18 cellular contexts compared by ENCODE assay signal in the genomic region with DNA sequence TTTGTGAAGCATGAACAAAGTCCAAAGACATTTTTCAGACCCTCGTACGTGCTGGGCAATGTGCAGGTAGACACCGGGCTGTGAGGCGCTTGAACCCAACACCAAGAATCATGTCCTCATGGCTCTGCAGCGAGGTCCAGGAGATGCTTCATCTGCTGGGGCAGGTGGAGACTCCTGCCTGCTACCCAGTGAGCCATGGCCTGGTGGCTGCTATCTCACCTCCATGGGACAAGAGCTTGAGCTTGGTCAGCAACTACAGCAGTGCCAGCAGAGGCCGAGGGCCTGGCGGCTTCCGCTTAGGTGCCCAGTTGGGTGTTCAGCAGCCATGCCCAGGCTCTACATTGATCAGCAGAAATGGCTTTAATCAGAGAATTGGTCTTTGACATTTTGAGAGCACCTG.
A peak's percentile ranks its signal among the peaks of the same experiment; 100 is the strongest.
DNase-seq lines count a peak whose midpoint lies in the region; TF ChIP-seq lines count a peak whose summit lies in the region.
"Had no signal": no experiment of that assay in that cellular context is flagged by ENCODE, and none has a peak within 500 bp of the region (broad histone marks: within the 10 kb centered on the region; RNA-seq: fewer than 3 reads in every experiment).

No MANE protein-coding gene starts in this region.

- no peak overlapping the region for H3K4me3 ChIP-seq in testis

- no peaks in the 10 kb centered on the region for H3K36me3 ChIP-seq in testis (ENCODE audit: low read depth, missing control alignments)

- H4K5ac ChIP-seq in H9 (ENCODE audit: insufficient read length, low read depth, low read length), result no peak overlapping the region

- H3K56ac ChIP-seq in H9 (ENCODE audit: insufficient read length, low read depth, low read length), result no peak overlapping the region

- no peak overlapping the region for H3K4ac ChIP-seq in H9 (ENCODE audit: low read depth, low read length)

- H4K91ac ChIP-seq in H9 (ENCODE audit: insufficient read length, low read depth, low read length), result no peak overlapping the region

- peaks cover 4% of the 10 kb centered on the region in 2 experiments; a peak in 3 of 4 replicates for H3K4me1 Mint-ChIP-seq in H9
- H3K4me1 Mint-ChIP-seq: CD4-positive, CD25-positive, alpha-beta regulatory T cell had no signal

- H3K23me2 ChIP-seq in H9 (ENCODE audit: insufficient read length, low read depth, low read length, poor library complexity, severe bottlenecking), result no peaks in the 10 kb centered on the region

- H3K27me3 Mint-ChIP-seq in H9 (ENCODE audit: low read depth), result no peaks in the 10 kb centered on the region
- H3K27me3 Mint-ChIP-seq: CD4-positive, CD25-positive, alpha-beta regulatory T cell had no signal

- no peak for TF ChIP-seq POLR2A in testis (IDR thresholded peaks at IDR 0.05)

- H2BK20ac ChIP-seq in H9 (ENCODE audit: low read depth, low read length, poor library complexity, severe bottlenecking), result no peak overlapping the region

- intact Hi-C loops in testis (cut with DNase I; ENCODE audit: low total_unique reads), result no loop called here

- H3K4me1 ChIP-seq in H9 (ENCODE audit: insufficient read depth, low read length), result no peaks in the 10 kb centered on the region
- H3K4me1 ChIP-seq in testis, result peaks cover 9% of the 10 kb centered on the region
- H3K4me1 ChIP-seq: Caco-2 had no signal

- H3K23ac ChIP-seq in H9 (ENCODE audit: insufficient read length, low read depth, low read length), result no peak overlapping the region

- no peaks in the 10 kb centered on the region; a peak in 1 of 5 replicates for H3K9me3 Mint-ChIP-seq in H9
- H3K9me3 Mint-ChIP-seq: CD4-positive, CD25-positive, alpha-beta regulatory T cell had no signal

- no peak overlapping the region for H2AFZ ChIP-seq in H9 (ENCODE audit: low read length)

- no peak overlapping the region for H2BK15ac ChIP-seq in H9 (ENCODE audit: low read depth, low read length)

- H3K18ac ChIP-seq in H9 (ENCODE audit: insufficient read length, low read depth, low read length), result no peak overlapping the region

- DNase-seq in activated effector memory CD4-positive, alpha-beta T cell treated with anti-CD3 and anti-CD28 coated beads, Interleukin-2, amount 50 U/mL, for 16 hours, result peak; percentile 45
- no peak for DNase-seq in activated effector memory CD4-positive, alpha-beta T cell treated with Interleukin-2 at 50 U/mL for 16 hours
- DNase-seq in H9 (peak; percentile 15), mesenteric fat pad (ENCODE audit: low spot score) (peak; percentile 80), anterior cingulate cortex (lab: John Stamatoyannopoulos, UW) (no peak), testis (no peak)
- DNase-seq in stimulated activated CD8-positive, alpha-beta memory T cell treated with anti-CD3 and anti-CD28 coated beads, Interleukin-4, amount 100 ng/mL, for 48 hours, result peak; percentile 7
- DNase-seq: CD4-positive, CD25-positive, alpha-beta regulatory T cell; DMS153; H7; KG1; NCI-H1436; NCI-H2029; NCI-H2171; NCI-H446; NCI-H748 treated with DMSO at 0.1 percent for 48 hours; PC-3 had no signal

- H4K8ac ChIP-seq in H9 (replicated peaks; ENCODE audit: insufficient read length, low read depth, low read length), result no peak overlapping the region

- no peak overlapping the region for H3K27ac Mint-ChIP-seq in H9
- H3K27ac Mint-ChIP-seq: CD4-positive, CD25-positive, alpha-beta regulatory T cell had no signal

- H3K4me2 ChIP-seq in H9 (ENCODE audit: insufficient read depth, insufficient read length, low read length), result no peak overlapping the region

- no peak overlapping the region for H3K4me3 Mint-ChIP-seq in H9
- H3K4me3 Mint-ChIP-seq: CD4-positive, CD25-positive, alpha-beta regulatory T cell had no signal

- no peaks in the 10 kb centered on the region for H3K36me3 Mint-ChIP-seq in H9 (ENCODE audit: insufficient read depth in 1 of 3, low read depth in 3 of 3)
- H3K36me3 Mint-ChIP-seq: CD4-positive, CD25-positive, alpha-beta regulatory T cell had no signal

- TF ChIP-seq CTCF in H9 (conservative IDR thresholded peaks at IDR 0.05), result no peak
- no peak for TF ChIP-seq CTCF in testis (IDR thresholded peaks at IDR 0.05)

- no peak overlapping the region for H3T11ph ChIP-seq in H9 (ENCODE audit: low read length)

- H2BK5ac ChIP-seq in H9 (ENCODE audit: insufficient read length, low read length), result no peak overlapping the region

- no peaks in the 10 kb centered on the region for H3K79me1 ChIP-seq in H9 (ENCODE audit: insufficient read depth, low read depth, low read length, poor library complexity, severe bottlenecking)

- no peaks in the 10 kb centered on the region for H3K79me2 ChIP-seq in H9 (ENCODE audit: insufficient read depth, low read length)

- H3K27ac ChIP-seq in H9 (ENCODE audit: insufficient read length, low read depth, low read length) (no peak overlapping the region), testis (no peak overlapping the region)

- H3K14ac ChIP-seq in H9 (ENCODE audit: insufficient read depth, low read length), result no peak overlapping the region; the same call in 1 of the 2 replicates

- H2AK5ac ChIP-seq in H9 (ENCODE audit: insufficient read length, low read length), result no peak overlapping the region

- H3K9me3 ChIP-seq in H9 (ENCODE audit: control insufficient read depth, low read depth, low read length) (no peaks in the 10 kb centered on the region), testis (no peaks in the 10 kb centered on the region)
- H3K9me3 ChIP-seq: Caco-2 had no signal

- no peak overlapping the region for H3K9ac ChIP-seq in H9 (ENCODE audit: extremely low read depth, insufficient read length, low read length)

- H3K27me3 ChIP-seq in H9 (ENCODE audit: insufficient read depth, low read length), result no peaks in the 10 kb centered on the region
- H3K27me3 ChIP-seq in testis, result no peaks in the 10 kb centered on the region

- H4K20me1 ChIP-seq in H9 (ENCODE audit: control insufficient read depth, insufficient read depth, insufficient read length), result no peaks in the 10 kb centered on the region

- WGBS in H9 (ENCODE audit: extremely low coverage, insufficient read length, low lambda C conversion rate), result no CpG with 5 or more reads among the region's 8 CpGs
- 90 to 98% methylated on average over 8 of the region's 8 CpGs for WGBS in testis, 2 donors

- H2BK120ac ChIP-seq in H9 (ENCODE audit: low read depth, low read length, poor library complexity, severe bottlenecking), result no peak overlapping the region

- H2BK12ac ChIP-seq in H9 (ENCODE audit: insufficient read length, low read depth, low read length), result no peak overlapping the region

Comparison
In these comparisons a context has a peak if more than half of its experiments do, and no peak if none do; other contexts are left out.
1. DNase-seq: peak in activated effector memory CD4-positive, alpha-beta T cell treated with anti-CD3 and anti-CD28 coated beads, Interleukin-2, amount 50 U/mL, for 16 hours (single experiment), H9 (single experiment), mesenteric fat pad (single experiment) and stimulated activated CD8-positive, alpha-beta memory T cell treated with anti-CD3 and anti-CD28 coated beads, Interleukin-4, amount 100 ng/mL, for 48 hours (single experiment); none in activated effector memory CD4-positive, alpha-beta T cell treated with Interleukin-2 at 50 U/mL for 16 hours (single experiment), anterior cingulate cortex (0 of 58) and testis (single experiment).